Comparison of ENCODE assay signal across 8 cellular contexts in the genomic region with DNA sequence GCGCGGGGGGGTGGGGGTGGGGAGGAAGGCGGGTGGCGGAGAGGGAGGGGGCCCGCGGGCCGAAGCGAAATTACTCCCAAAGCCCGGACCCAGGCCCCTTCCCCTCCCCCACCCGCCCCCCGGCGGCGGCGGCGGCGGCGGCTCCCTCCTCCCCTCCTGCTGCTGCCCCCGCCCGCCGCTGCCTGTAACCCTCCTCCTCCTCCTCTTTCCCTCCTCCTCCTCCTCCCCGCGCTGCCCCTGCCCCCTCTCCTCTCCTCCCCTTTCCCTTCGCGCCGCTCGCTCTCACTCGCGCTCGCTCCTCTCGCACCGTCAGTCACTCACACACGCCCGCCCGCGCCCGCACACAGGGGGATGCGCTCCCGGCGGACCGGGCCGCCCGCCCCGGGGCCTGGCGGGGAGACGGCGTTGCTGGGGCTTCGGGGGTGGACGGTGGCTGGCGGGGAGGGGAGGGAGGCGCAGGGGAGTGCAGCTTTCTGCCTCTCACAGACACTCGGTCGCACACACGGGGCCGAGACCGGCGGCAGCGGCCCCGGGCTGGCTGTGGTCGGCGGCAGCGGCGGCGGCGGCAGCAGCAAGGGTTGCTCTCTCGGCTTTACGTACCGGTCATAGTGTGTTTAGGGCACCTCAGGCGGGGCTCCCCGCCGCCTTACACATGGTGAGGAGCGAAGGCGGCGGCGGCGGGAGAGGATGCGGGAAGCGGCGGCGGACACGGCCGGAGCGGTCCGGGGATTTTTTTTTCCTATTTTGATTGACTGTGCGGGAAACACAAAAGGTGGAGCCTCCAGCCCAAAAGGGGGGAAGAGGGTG. TPM values are rescaled to one million over a fixed set of nuclear protein-coding genes. Genes with fewer than 3 reads are reported as not detected.
DNase-seq lines count a peak whose midpoint lies in the region; ATAC-seq, FAIRE-seq and TF ChIP-seq lines count a peak whose summit lies in the region.

No MANE protein-coding gene starts in this region.

- intact Hi-C loops in kidney (cut with DNase I), result no loop called here

- H3K27ac ChIP-seq in kidney (ENCODE audit: low read depth in 2 of 2, low read length in 2 of 2), result peak overlapping the region; percentile 99 to 100

- peak overlapping the region; percentile 60 to 64 for H3K9ac ChIP-seq in kidney (ENCODE audit: low read length in 2 of 2)

- H3K27ac Mint-ChIP-seq in central memory CD8-positive, alpha-beta T cell (ENCODE audit: low read depth), result peak overlapping the region; percentile 98

- H3K9me3 Mint-ChIP-seq in central memory CD8-positive, alpha-beta T cell, result no peaks in the 10 kb centered on the region

- peak overlapping the region; percentile 97 for H3K4me3 Mint-ChIP-seq in central memory CD8-positive, alpha-beta T cell

- H3K36me3 Mint-ChIP-seq in central memory CD8-positive, alpha-beta T cell (ENCODE audit: insufficient read depth), result peaks cover 25% of the 10 kb centered on the region

- peak; percentile 85; the same call in 1 of the 2 replicates for TF ChIP-seq POLR2A in GM12892 (IDR thresholded peaks at IDR 0.05; ENCODE audit: low read depth, low read length)

- H3K4me1 ChIP-seq in kidney (ENCODE audit: control insufficient read depth in 1 of 2, insufficient read depth in 1 of 2, low read depth in 1 of 2, low read length in 2 of 2), result peaks cover 6 to 16% of the 10 kb centered on the region in 2 donors

- H3K36me3 ChIP-seq in kidney (ENCODE audit: control insufficient read depth in 1 of 2, insufficient read depth in 2 of 2, low read length in 2 of 2), result no peaks in the 10 kb centered on the region

- no peaks in the 10 kb centered on the region for H3K27me3 Mint-ChIP-seq in central memory CD8-positive, alpha-beta T cell

- peak; percentile 51 for DNase-seq in GM12892 (ENCODE audit: insufficient read length)
- DNase-seq in NCI-H2227 treated with DMSO at 0.1 percent for 48 hours (lab: John Stamatoyannopoulos, UW), result peak; percentile 89
- peak; percentile 82 for DNase-seq in activated CD4-positive, CD25-positive, alpha-beta regulatory T cell treated with anti-CD3 and anti-CD28 coated beads, Interleukin-2, amount 50 U/mL, for 72 hours
- DNase-seq in central memory CD8-positive, alpha-beta T cell (ENCODE audit: low spot score in 2 of 2), result peak; percentile 61 to 74
- DNase-seq in kidney, result peak; percentile 98
- peak; percentile 76 to 83 for DNase-seq in stimulated activated CD4-positive, alpha-beta T cell treated with anti-CD3 and anti-CD28 coated beads, Interleukin-15, amount 100 ng/mL, for 48 hours (ENCODE audit: low read depth in 2 of 2)
- no peak for DNase-seq in GOT3 (lab: John Stamatoyannopoulos, UW)

- peaks cover 34% of the 10 kb centered on the region for H3K4me1 Mint-ChIP-seq in central memory CD8-positive, alpha-beta T cell

- no peak for TF ChIP-seq CTCF in kidney (IDR thresholded peaks at IDR 0.05; ENCODE audit: borderline replicate concordance, extremely low read depth, insufficient read depth)

- H3K4me3 ChIP-seq in kidney (ENCODE audit: low read length in 2 of 2), result peak overlapping the region; percentile 42 to 67

- H3K9me3 ChIP-seq in kidney (ENCODE audit: control insufficient read depth in 1 of 2, low read length in 2 of 2), result no peaks in the 10 kb centered on the region

- ATAC-seq in HG02885 (IDR thresholded peaks at IDR 0.05; ENCODE audit: poor library complexity, unreplicated experiment), result peak; percentile 27
- ATAC-seq in central memory CD8-positive, alpha-beta T cell (replicated peaks; ENCODE audit: extremely low read depth, poor library complexity, severe bottlenecking), result peak; percentile 34

- FAIRE-seq in GM12892 (lab: Jason Lieb, UNC) (peak; percentile 72), kidney (lab: Jason Lieb, UNC) (no peak)

RNA-seq across cellular contexts. Expression of a gene that starts 0.4 kb away (rescaled TPM):
- 36.5 TPM for polyA plus RNA-seq in GM12892 (2012; ENCODE audit: missing spikeins)
- 86.2 TPM for total RNA-seq in kidney
- 14.5 TPM for polyA plus RNA-seq in kidney (ENCODE audit: insufficient read depth, low read depth, low replicate concordance)
